27 cellular contexts compared by ENCODE assay signal in the genomic region with DNA sequence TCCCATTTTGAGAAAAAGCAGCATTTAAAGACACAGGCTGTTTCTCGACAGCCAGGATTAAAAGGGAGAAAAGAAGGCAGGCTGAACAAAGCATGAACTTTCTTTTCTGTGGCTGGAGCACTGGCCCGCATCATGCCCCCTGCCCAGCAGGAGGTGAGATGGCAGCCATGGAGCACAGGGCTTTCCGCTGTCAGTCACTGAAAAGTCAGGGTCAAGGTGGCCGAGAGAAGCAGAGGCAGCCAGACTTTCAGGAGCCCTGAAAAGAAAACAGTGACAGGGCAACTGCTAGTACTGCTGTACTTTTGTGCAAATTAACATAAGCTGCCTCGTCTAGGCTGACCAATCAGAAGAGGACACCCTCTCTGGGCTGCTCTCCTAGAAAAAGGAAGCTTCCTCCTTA. TPM values are rescaled to one million over a fixed set of nuclear protein-coding genes. Genes with fewer than 3 reads are reported as not detected.
DNase-seq lines count a peak whose midpoint lies in the region; ATAC-seq, FAIRE-seq and TF ChIP-seq lines count a peak whose summit lies in the region.
"Had no signal": no experiment of that assay in that cellular context is flagged by ENCODE, and none has a peak within 500 bp of the region (broad histone marks: within the 10 kb centered on the region; RNA-seq: fewer than 3 reads in every experiment).

No MANE protein-coding gene starts in this region.

- H3K4me1 ChIP-seq in body of pancreas (peaks cover 96% of the 10 kb centered on the region), pancreas (peaks cover 11 to 49% (median 37%) of the 10 kb centered on the region in 3 donors), uterus (no peaks in the 10 kb centered on the region)
- H3K4me1 ChIP-seq: BE2C had no signal

- H3K4me3 ChIP-seq in body of pancreas (no peak overlapping the region), pancreas (no peak overlapping the region), uterus (no peak overlapping the region)
- H3K4me3 ChIP-seq: BLaER1 had no signal

- no peak for TF ChIP-seq CTCF in body of pancreas (IDR thresholded peaks at IDR 0.05)
- no peak for TF ChIP-seq CTCF in neural crest cell (conservative IDR thresholded peaks at IDR 0.05)
- TF ChIP-seq CTCF in pancreas (IDR thresholded peaks at IDR 0.05), result no peak
- no peak for TF ChIP-seq CTCF in uterus (IDR thresholded peaks at IDR 0.05)

- H3K27me3 Mint-ChIP-seq in neural crest cell (ENCODE audit: low read depth), result peaks cover 89% of the 10 kb centered on the region
- H3K27me3 Mint-ChIP-seq: CD4-positive, CD25-positive, alpha-beta regulatory T cell had no signal

- H3K4me1 Mint-ChIP-seq in neural crest cell, result peaks cover 6% of the 10 kb centered on the region
- H3K4me1 Mint-ChIP-seq: CD14-positive monocyte; CD4-positive, alpha-beta memory T cell; CD4-positive, CD25-positive, alpha-beta regulatory T cell; CD8-positive, alpha-beta memory T cell had no signal

- intact Hi-C loops in body of pancreas (cut with DNase I), result no loop called here
- intact Hi-C loops in pancreas (cut with DNase I), result no loop called here
- intact Hi-C loops in uterus (cut with DNase I; ENCODE audit: low total_unique reads), result no loop called here

- DNase-seq in body of pancreas (peak; percentile 67 to 78 (median 72)), neural crest cell (ENCODE audit: low read depth, low spot score) (peak; percentile 9), pancreas (peak in 4 of 6 donors; percentile 56 to 69 (median 59)), uterus (no peak), DMS153 treated with DMSO at 0.1 percent for 48 hours (lab: John Stamatoyannopoulos, UW; ENCODE audit: unreplicated experiment) (no peak), NCI-H1092 (lab: John Stamatoyannopoulos, UW) (no peak)
- DNase-seq in activated CD4-positive, alpha-beta T cell treated with anti-CD3 and anti-CD28 coated beads for 1 hour, result no peak
- DNase-seq: 8988T; ACHN; BE2C; C1 segment of cervical spinal cord; CD4-positive, alpha-beta memory T cell; CD4-positive, CD25-positive, alpha-beta regulatory T cell; CD8-positive, alpha-beta memory T cell; COR-L47; DMS 273 treated with DMSO at 0.1 percent for 48 hours; DMS153; DMS79 treated with DMSO at 0.1 percent for 48 hours; GF-D8 had no signal

- no peaks in the 10 kb centered on the region for H3K9me3 ChIP-seq in body of pancreas
- H3K9me3 ChIP-seq in pancreas, result no peaks in the 10 kb centered on the region
- no peaks in the 10 kb centered on the region for H3K9me3 ChIP-seq in uterus
- H3K9me3 ChIP-seq: BE2C, BLaER1 had no signal

- 25 to 41% methylated on average over 5 of the region's 5 CpGs for WGBS in body of pancreas, 2 donors
- WGBS in pancreas, 2 donors, result 31 to 45% methylated on average over 5 of the region's 5 CpGs

- H3K4me3 Mint-ChIP-seq in neural crest cell, result no peak overlapping the region
- H3K4me3 Mint-ChIP-seq: CD14-positive monocyte; CD4-positive, alpha-beta memory T cell; CD4-positive, CD25-positive, alpha-beta regulatory T cell; CD8-positive, alpha-beta memory T cell had no signal

- FAIRE-seq in pancreas (lab: Jason Lieb, UNC), result no peak
- FAIRE-seq: A204.1, G401.6, GM12891, GM19239 had no signal

- H3K36me3 ChIP-seq in body of pancreas (replicated peaks in 1 of 2; ENCODE audit: insufficient read depth in 1 of 2, low read depth in 2 of 2) (no peaks in the 10 kb centered on the region), pancreas (no peaks in the 10 kb centered on the region), uterus (no peaks in the 10 kb centered on the region)
- H3K36me3 ChIP-seq: BE2C, BLaER1 had no signal

- H3K27ac ChIP-seq in body of pancreas (peak overlapping the region; percentile 94 to 97 (median 96)), pancreas (peak overlapping the region; percentile 74 to 86 (median 78)), uterus (no peak overlapping the region)
- H3K27ac ChIP-seq: BLaER1 had no signal

- no peak overlapping the region for H3K27ac Mint-ChIP-seq in neural crest cell (ENCODE audit: unreplicated experiment)
- H3K27ac Mint-ChIP-seq: CD14-positive monocyte; CD4-positive, alpha-beta memory T cell; CD4-positive, CD25-positive, alpha-beta regulatory T cell; CD8-positive, alpha-beta memory T cell had no signal

- no peaks in the 10 kb centered on the region for H3K27me3 ChIP-seq in body of pancreas
- no peaks in the 10 kb centered on the region for H3K27me3 ChIP-seq in pancreas
- H3K27me3 ChIP-seq in uterus, result no peaks in the 10 kb centered on the region
- H3K27me3 ChIP-seq: BE2C, BLaER1 had no signal

- ATAC-seq in body of pancreas (peak; percentile 41), pancreas (peak; percentile 26 to 46 (median 28))

- no peaks in the 10 kb centered on the region for H3K36me3 Mint-ChIP-seq in neural crest cell (ENCODE audit: low read depth)
- H3K36me3 Mint-ChIP-seq: CD14-positive monocyte; CD4-positive, alpha-beta memory T cell; CD4-positive, CD25-positive, alpha-beta regulatory T cell; CD8-positive, alpha-beta memory T cell had no signal

- TF ChIP-seq POLR2A in body of pancreas (IDR thresholded peaks at IDR 0.05) (peak in 1 of 3 donors; percentile 15), uterus (IDR thresholded peaks at IDR 0.05) (no peak)

- no peaks in the 10 kb centered on the region for H3K9me3 Mint-ChIP-seq in neural crest cell

RNA-seq across cellular contexts. Expression of gene GP2, which starts 5.8 kb away (rescaled TPM):
- total RNA-seq in body of pancreas (over 10,000 TPM; 12,053 to 14,662 TPM), neural crest cell (not detected in 2 replicates), pancreas (over 10,000 TPM; 14,691 to 38,505 (median 27,302) TPM), uterus (not detected)
- polyA plus RNA-seq in pancreas, result over 10,000 TPM in 1 of 2 donors, 1,000 to 10,000 TPM in 1; 7,130 to 10,292 TPM
- total RNA-seq: A673; CD4-positive, alpha-beta memory T cell; CD4-positive, CD25-positive, alpha-beta regulatory T cell; CD8-positive, alpha-beta memory T cell had no signal
- polyA plus RNA-seq: AG04450; CD14-positive monocyte; CD4-positive, alpha-beta memory T cell; CD4-positive, CD25-positive, alpha-beta regulatory T cell; CD8-positive, alpha-beta memory T cell had no signal

RNA-seq across cellular contexts. Expression of gene UMOD, which starts 19.4 kb away (rescaled TPM):
- total RNA-seq in body of pancreas (10 to 100 TPM; 12.7 to 31.3 TPM), neural crest cell (not detected in 2 replicates), pancreas (1 to 10 TPM; 1.3 to 9.6 (median 3.4) TPM), uterus (not detected)
- polyA plus RNA-seq in pancreas, result 1 to 10 TPM; 2.3 to 5.5 TPM
- total RNA-seq: A673; CD4-positive, alpha-beta memory T cell; CD4-positive, CD25-positive, alpha-beta regulatory T cell; CD8-positive, alpha-beta memory T cell had no signal
- polyA plus RNA-seq: AG04450; CD14-positive monocyte; CD4-positive, alpha-beta memory T cell; CD4-positive, CD25-positive, alpha-beta regulatory T cell; CD8-positive, alpha-beta memory T cell had no signal

Comparison
In these comparisons a context has a peak if more than half of its experiments do, and no peak if none do; other contexts are left out.
1. DNase-seq: peak in body of pancreas (4 of 4), neural crest cell (single experiment) and pancreas (4 of 6); none in uterus (0 of 2), DMS153 treated with DMSO at 0.1 percent for 48 hours (single experiment), activated CD4-positive, alpha-beta T cell treated with anti-CD3 and anti-CD28 coated beads for 1 hour (single experiment) and NCI-H1092 (single experiment).
2. H3K27ac ChIP-seq: peak in body of pancreas (4 of 4) and pancreas (4 of 4); none in uterus (0 of 2).
3. RNA of gene GP2, which starts 5.8 kb away (total RNA-seq): 14,691 to 38,505 TPM in pancreas and 12,053 to 14,662 TPM in body of pancreas; not detected in neural crest cell and not detected in uterus; every median in the first group is over 1,000 times any median in the second.